Comparison of ENCODE assay signal across 8 cellular contexts in genomic region chr1:17437260-17438175, GRCh38. TPM values are rescaled to one million over a fixed set of nuclear protein-coding genes. Genes with fewer than 3 reads are reported as not detected.
DNase-seq lines count a peak whose midpoint lies in the region; ATAC-seq and TF ChIP-seq lines count a peak whose summit lies in the region.

No MANE protein-coding gene starts in this region.

- no peaks in the 10 kb centered on the region for H3K27me3 ChIP-seq in adrenal gland
- no peaks in the 10 kb centered on the region for H3K27me3 ChIP-seq in right cardiac atrium (ENCODE audit: control insufficient read depth, insufficient read depth)

- H3K9me3 ChIP-seq in adrenal gland (replicated peaks in 1 of 3) = no peaks in the 10 kb centered on the region
- no peaks in the 10 kb centered on the region for H3K9me3 ChIP-seq in right cardiac atrium (ENCODE audit: control insufficient read depth, low read length)

- H3K4me1 ChIP-seq in adrenal gland (replicated peaks in 1 of 2) (peaks cover 11 to 26% of the 10 kb centered on the region in 2 donors), right cardiac atrium (ENCODE audit: control insufficient read depth, insufficient read depth, low read length) (no peaks in the 10 kb centered on the region)

- H3K4me3 ChIP-seq in adrenal gland = peak overlapping the region in 3 of 4 donors; percentile 28 to 88 (median 40)
- H3K4me3 ChIP-seq in right cardiac atrium (ENCODE audit: low read length) = peak overlapping the region; percentile 99
- H3K4me3 ChIP-seq in retinal pigment epithelial cell (ENCODE audit: low read length) = peak overlapping the region; percentile 96

- H3K36me3 ChIP-seq in adrenal gland (replicated peaks in 1 of 2) = peaks cover 0 to 10% of the 10 kb centered on the region in 2 donors

- H3K27ac ChIP-seq in 22Rv1 (peak overlapping the region; percentile 92), adrenal gland (peak overlapping the region in 4 of 5 donors; percentile 70 to 96 (median 76)), right cardiac atrium (ENCODE audit: low read length) (peak overlapping the region; percentile 82)

- peak; percentile 48 for TF ChIP-seq POLR2A in GM18505 (IDR thresholded peaks at IDR 0.05; ENCODE audit: borderline replicate concordance, extremely low read depth, insufficient read depth, insufficient read length)
- TF ChIP-seq POLR2A in adrenal gland (IDR thresholded peaks at IDR 0.05) = peak in 1 of 2 donors; percentile 34

- peak; percentile 34 for ATAC-seq in GM18505 (IDR thresholded peaks at IDR 0.05; ENCODE audit: unreplicated experiment)
- ATAC-seq in HG03354 (IDR thresholded peaks at IDR 0.05; ENCODE audit: poor library complexity, severe bottlenecking, unreplicated experiment) = peak; percentile 34
- peak; percentile 15; the same call in 2 of the 3 replicates for ATAC-seq in SK-N-SH treated with all-trans-retinoic acid at 6 μM for 48 hours
- peak; percentile 50 to 56 for ATAC-seq in right cardiac atrium
- no peak for ATAC-seq in GM21737 (IDR thresholded peaks at IDR 0.05; ENCODE audit: unreplicated experiment)

- WGBS in adrenal gland, 4 donors = 0 to 8% (median 1%) methylated on average over 3 to 91 of the region's 103 CpGs
- under 1% methylated on average over 102 of the region's 103 CpGs for WGBS in right cardiac atrium

- DNase-seq in adrenal gland = peak in 6 of 7 donors; percentile 22 to 55 (median 38)
- peak; percentile 42 to 82 (median 80) for DNase-seq in right cardiac atrium
- DNase-seq in retinal pigment epithelial cell (ENCODE audit: low read depth) = no peak

- TF ChIP-seq CTCF in 22Rv1 (IDR thresholded peaks at IDR 0.05) (no peak), adrenal gland (IDR thresholded peaks at IDR 0.05) (no peak), retinal pigment epithelial cell (conservative IDR thresholded peaks at IDR 0.05; ENCODE audit: low read depth, low read length) (no peak)

- intact Hi-C loops in adrenal gland (cut with DNase I) = no loop called here
- intact Hi-C loops in right cardiac atrium (cut with DNase I) = no loop called here

TF ChIP-seq in SK-N-SH treated with all-trans-retinoic acid at 6 μM for 48 hours, 23 proteins besides CTCF, POLR2A, EP300 and RAD21:
- TF ChIP-seq RARB (CRISPR knock-in tag; IDR thresholded peaks at IDR 0.05) (no peak), TOX (CRISPR knock-in tag; IDR thresholded peaks at IDR 0.05; ENCODE audit: borderline replicate concordance) (no peak), ZFP30 (CRISPR knock-in tag; IDR thresholded peaks at IDR 0.05) (no peak), CREB5 (CRISPR knock-in tag; IDR thresholded peaks at IDR 0.05; ENCODE audit: low read depth) (no peak), ZNF8 (CRISPR knock-in tag; IDR thresholded peaks at IDR 0.05) (no peak), PPARA (CRISPR knock-in tag; IDR thresholded peaks at IDR 0.05; ENCODE audit: borderline replicate concordance) (no peak)

RNA-seq across cellular contexts. Expression of gene RCC2, which starts 2.0 kb away (rescaled TPM):
- total RNA-seq in adrenal gland (10 to 100 TPM; 23.5 to 38.3 (median 30.7) TPM), right cardiac atrium (10 to 100 TPM; 12.1 to 19.0 (median 14.9) TPM)
- polyA plus RNA-seq in adrenal gland (10 to 100 TPM; 19.3 to 30.2 (median 26.7) TPM), right cardiac atrium (7.8 TPM)

Comparison
In these comparisons a context has a peak if more than half of its experiments do, and no peak if none do; other contexts are left out.
1. H3K4me3 ChIP-seq: peak in every context shown above with its lines; median percentile 99 in right cardiac atrium; 96 in retinal pigment epithelial cell; 40 in adrenal gland.